In genomic region chr7:149874644-149875028, GRCh38 we compare ENCODE assay signal across 8 cellular contexts. TPM values are rescaled to one million over a fixed set of nuclear protein-coding genes. Genes with fewer than 3 reads are reported as not detected.
DNase-seq lines count a peak whose midpoint lies in the region; ATAC-seq, FAIRE-seq and TF ChIP-seq lines count a peak whose summit lies in the region.

No MANE protein-coding gene starts in this region.

- H2AK5ac ChIP-seq in H1 (ENCODE audit: low read depth, low read length) = no peak overlapping the region

- H3K4me2 ChIP-seq in DND-41 (ENCODE audit: insufficient read depth, low read length) = peak overlapping the region; percentile 96
- peak overlapping the region; percentile 97 for H3K4me2 ChIP-seq in MM.1S (ENCODE audit: low read depth, low read length)
- peak overlapping the region; percentile 62 to 79 for H3K4me2 ChIP-seq in H1 (ENCODE audit: insufficient read depth in 1 of 2, low read depth in 2 of 2, low read length in 2 of 2)

- peaks cover 8% of the 10 kb centered on the region for H4K20me1 ChIP-seq in DND-41 (ENCODE audit: insufficient read depth, low read length)
- H4K20me1 ChIP-seq in MM.1S (ENCODE audit: insufficient read depth, low read length) = no peaks in the 10 kb centered on the region
- H4K20me1 ChIP-seq in H1 (replicated peaks in 1 of 2; ENCODE audit: control insufficient read depth in 1 of 2, insufficient read depth in 2 of 2, low read length in 2 of 2) = no peaks in the 10 kb centered on the region

- H2BK15ac ChIP-seq in H1 (ENCODE audit: low read length) = no peak overlapping the region

- H2BK20ac ChIP-seq in H1 (ENCODE audit: low read length) = no peak overlapping the region

- peak overlapping the region; percentile 96; the same call in 1 of the 2 replicates for H2AFZ ChIP-seq in DND-41 (ENCODE audit: low read depth, low read length)
- H2AFZ ChIP-seq in MM.1S (ENCODE audit: low read length) = peak overlapping the region; percentile 97
- H2AFZ ChIP-seq in H1 (ENCODE audit: low read length) = no peak overlapping the region

- DNase-seq in DND-41 = no peak
- no peak for DNase-seq in MM.1S
- no peak for DNase-seq in H1 (ENCODE audit: low read depth in 1 of 2, low spot score in 2 of 2)
- DNase-seq in pons (ENCODE audit: low spot score) = peak; percentile 58
- no peak for DNase-seq in NCI-H524 treated with DMSO at 0.1 percent for 48 hours (lab: John Stamatoyannopoulos, UW)
- no peak for DNase-seq in NAMALWA (ENCODE audit: low spot score)
- no peak for DNase-seq in T-helper 9 cell
- DNase-seq in NCI-H69 (lab: John Stamatoyannopoulos, UW) = no peak

- CTCF ChIA-PET in H1 (lab: Charles Lee; ENCODE audit: partially characterized antibody) = interaction anchor here (1.2 to 1.9 kb wide), 4 partner anchors 9 to 14 kb away, joined by 3 to 10 read pairs (median 4); no protein-coding TSS in a partner anchor

- H3K9me3 ChIP-seq in DND-41 (ENCODE audit: insufficient read depth, low read length, severe bottlenecking) (no peaks in the 10 kb centered on the region), MM.1S (replicated peaks; ENCODE audit: insufficient read depth, low read length) (no peaks in the 10 kb centered on the region), H1 (ENCODE audit: insufficient read depth in 2 of 2, low read depth in 1 of 2, low read length in 1 of 2) (no peaks in the 10 kb centered on the region)

- H3K27ac ChIP-seq in DND-41 (ENCODE audit: low read length) = peak overlapping the region; percentile 62
- H3K27ac ChIP-seq in MM.1S (ENCODE audit: low read length) = peak overlapping the region; percentile 85; the same call in 1 of the 2 replicates
- H3K27ac ChIP-seq in H1 (ENCODE audit: low read depth, low read length) = no peak overlapping the region

- H3K23ac ChIP-seq in H1 (ENCODE audit: insufficient read length) = no peak overlapping the region

- no peak for FAIRE-seq in H1 (lab: Jason Lieb, UNC)

- WGBS in H1 (ENCODE audit: extremely low coverage in 1 of 2, insufficient coverage in 1 of 2, insufficient read length in 1 of 2, insufficient replicate concordance in 2 of 2, low coverage in 1 of 2, low lambda C conversion rate in 2 of 2, missing lambda C conversion rate in 1 of 2), 2 experiments = 80% methylated on average over 8 of the region's 8 CpGs; no CpG with 5 or more reads in 1 of the 2 experiments

- H3K4me1 ChIP-seq in DND-41 (ENCODE audit: insufficient read depth, low read length) = peaks cover 56% of the 10 kb centered on the region
- peaks cover 25% of the 10 kb centered on the region for H3K4me1 ChIP-seq in MM.1S (ENCODE audit: low read length)
- peaks cover 0 to 12% (median 4%) of the 10 kb centered on the region in 4 experiments; a peak in 4 of 7 replicates for H3K4me1 ChIP-seq in H1 (replicated peaks in 1 of 4; ENCODE audit: control insufficient read depth in 3 of 4, insufficient read depth in 4 of 4, low read length in 3 of 4)

- H3K14ac ChIP-seq in H1 (ENCODE audit: insufficient read length) = no peak overlapping the region

- no peak overlapping the region for H4K8ac ChIP-seq in H1 (ENCODE audit: extremely low read depth, insufficient read depth, low read length)

- POLR2A ChIA-PET in H1 (lab: Charles Lee; ENCODE audit: partially characterized antibody) = interaction anchor here (0.9 to 1.5 kb wide), 3 partner anchors 7 to 14 kb away, joined by 4 to 5 read pairs (median 5); no protein-coding TSS in a partner anchor

- H3K56ac ChIP-seq in H1 (replicated peaks; ENCODE audit: insufficient read length, low read depth, low read length) = no peak overlapping the region

- no peak for ATAC-seq in DND-41 (ENCODE audit: insufficient read depth, low read depth)

- TF ChIP-seq EP300 in H1 (IDR thresholded peaks at IDR 0.05; ENCODE audit: borderline replicate concordance in 1 of 2, low read depth in 2 of 2, low read length in 2 of 2) = no peak

- H4K91ac ChIP-seq in H1 (replicated peaks; ENCODE audit: insufficient read length, low read length) = no peak overlapping the region

- H3K79me2 ChIP-seq in DND-41 (ENCODE audit: insufficient read depth, low read length) = peaks cover 28% of the 10 kb centered on the region
- H3K79me2 ChIP-seq in MM.1S (ENCODE audit: low read length) = peaks cover 16% of the 10 kb centered on the region
- no peaks in the 10 kb centered on the region for H3K79me2 ChIP-seq in H1 (ENCODE audit: control insufficient read depth in 1 of 2, insufficient read depth in 2 of 2, low read length in 2 of 2)

- H3K36me3 ChIP-seq in DND-41 (ENCODE audit: insufficient read depth, low read length) = peaks cover 31% of the 10 kb centered on the region
- H3K36me3 ChIP-seq in MM.1S (replicated peaks; ENCODE audit: insufficient read depth, low read length) = no peaks in the 10 kb centered on the region
- H3K36me3 ChIP-seq in H1 (ENCODE audit: control insufficient read depth in 2 of 4, insufficient read depth in 4 of 4, low read length in 3 of 4) = peaks cover 0 to 3% (median 0%) of the 10 kb centered on the region in 4 experiments; a peak in 1 of 8 replicates

- TF ChIP-seq CTCF in DND-41 (IDR thresholded peaks at IDR 0.05; ENCODE audit: borderline replicate concordance, extremely low read depth, low read length, poor library complexity, severe bottlenecking) (no peak), MM.1S (IDR thresholded peaks at IDR 0.05; ENCODE audit: low read length) (no peak), H1 (IDR thresholded peaks at IDR 0.05; ENCODE audit: control extremely low read depth in 1 of 3, insufficient read depth in 1 of 3, low read depth in 1 of 3, low read length in 3 of 3) (no peak)

- H3K9ac ChIP-seq in DND-41 (ENCODE audit: low read depth, low read length) (peak overlapping the region; percentile 83), MM.1S (ENCODE audit: low read length) (peak overlapping the region; percentile 81; the same call in 1 of the 2 replicates), H1 (replicated peaks in 1 of 4; ENCODE audit: extremely low read depth in 1 of 4, low read depth in 3 of 4, low read length in 3 of 4) (no peak overlapping the region)

- no peaks in the 10 kb centered on the region for H3K79me1 ChIP-seq in H1 (ENCODE audit: low read depth, low read length)

- H2BK120ac ChIP-seq in H1 (replicated peaks; ENCODE audit: low read depth, low read length) = no peak overlapping the region

- H3K9me2 ChIP-seq in MM.1S (replicated peaks; ENCODE audit: insufficient read depth, low read length) = no peaks in the 10 kb centered on the region

- no peak overlapping the region for H3K18ac ChIP-seq in H1 (ENCODE audit: extremely low read depth, low read length)

- H2BK12ac ChIP-seq in H1 (ENCODE audit: low read depth, low read length) = 0 out of 2 replicates have a peak overlapping the region, but pooled peaks have one; percentile 2

- H3K4me3 ChIP-seq in DND-41 (ENCODE audit: low read depth in 1 of 2, low read length in 2 of 2) (peak overlapping the region; percentile 67 to 79), MM.1S (ENCODE audit: low read length) (peak overlapping the region; percentile 90), H1 (ENCODE audit: extremely low read depth in 1 of 4, insufficient read depth in 2 of 4, low read depth in 3 of 4, low read length in 4 of 4) (peak overlapping the region in 3 of 4 experiments; percentile 48 to 71 (median 61); a peak in 4 of 8 replicates)

- H3K27me3 ChIP-seq in DND-41 (ENCODE audit: insufficient read depth, low read length, poor library complexity) (no peaks in the 10 kb centered on the region), MM.1S (replicated peaks; ENCODE audit: insufficient read depth, low read length) (no peaks in the 10 kb centered on the region), H1 (replicated peaks in 1 of 4; ENCODE audit: control insufficient read depth in 3 of 4, extremely low read depth in 1 of 4, insufficient read depth in 3 of 4, low read length in 3 of 4) (peaks cover 0 to 22% (median 14%) of the 10 kb centered on the region in 4 experiments; a peak in 6 of 7 replicates)

- no peak overlapping the region for H2BK5ac ChIP-seq in H1 (ENCODE audit: low read depth, low read length)

- no peak overlapping the region for H3K4ac ChIP-seq in H1 (replicated peaks; ENCODE audit: insufficient read length, low read depth, low read length)

- peaks cover 11% of the 10 kb centered on the region; the same call in 1 of the 2 replicates for H3K23me2 ChIP-seq in H1 (ENCODE audit: low read depth, low read length)

- no peak overlapping the region for H4K5ac ChIP-seq in H1 (ENCODE audit: insufficient read length, low read depth, low read length)

- TF ChIP-seq RAD21 in H1 (IDR thresholded peaks at IDR 0.05 in 1 of 2, conservative IDR thresholded peaks at IDR 0.05 in 1 of 2; ENCODE audit: low read depth in 2 of 2, low read length in 2 of 2) = no peak

- no peak for TF ChIP-seq POLR2A in H1 (IDR thresholded peaks at IDR 0.05; ENCODE audit: control extremely low read depth in 1 of 2, low read depth in 2 of 2, low read length in 2 of 2)

- H3F3A ChIP-seq in MM.1S (ENCODE audit: insufficient read depth, low read length) = peaks cover 9% of the 10 kb centered on the region; the same call in 1 of the 2 replicates

TF ChIP-seq in H1, 55 proteins besides CTCF, POLR2A, EP300 and RAD21 (continues in another document):
- no peak for TF ChIP-seq BCL11A (IDR thresholded peaks at IDR 0.05; ENCODE audit: low read depth in 2 of 2, low read length in 2 of 2)
- TF ChIP-seq POLR2AphosphoS5 (IDR thresholded peaks at IDR 0.05; ENCODE audit: low read depth, low read length) = no peak

RNA-seq across cellular contexts. Expression of gene ATP6V0E2, which starts 0.9 kb away (rescaled TPM):
- total RNA-seq in H1 (2021; fragmentation: NEBNext Ultra II Directional; extraction: Animal tissue kit (Norgen Biotek cat#: 25700)) = 26.1 and 30.7 TPM in 2 replicates
- 47.9 and 75.1 TPM in 2 replicates for polyA plus RNA-seq in H1 (2011; rRNA removed)
- 28.2 TPM for polyA plus RNA-seq in H1 (2011; cell fraction: cytosol; rRNA removed)
- polyA plus RNA-seq in H1 (2011; cell fraction: nucleus; rRNA removed) = 25.4 TPM
- 22.2 to 32.2 TPM (median 29.6 TPM) in 4 replicates for polyA plus RNA-seq in H1 (2012, experiment 1 of 2)
- 34.8 TPM for polyA plus RNA-seq in H1 (2012, experiment 2 of 2)
- polyA plus RNA-seq in H1 (2013, experiment 1 of 2) = 22.2 TPM
- polyA plus RNA-seq in H1 (2013, experiment 2 of 2) = 25.2 TPM
- polyA minus RNA-seq in H1 (2011; rRNA and poly(A)+ RNA removed) = 8.1 and 10.5 TPM in 2 replicates
- polyA minus RNA-seq in H1 (2011; cell fraction: cytosol; rRNA and poly(A)+ RNA removed) = 13.7 TPM
- polyA minus RNA-seq in H1 (2011; cell fraction: nucleus; rRNA and poly(A)+ RNA removed) = 9.2 TPM

RNA-seq across cellular contexts. Expression of gene ZNF862, which starts 36.5 kb away (rescaled TPM):
- total RNA-seq in H1 (2021; fragmentation: NEBNext Ultra II Directional; extraction: Animal tissue kit (Norgen Biotek cat#: 25700)) = 2.5 and 3.9 TPM in 2 replicates
- polyA plus RNA-seq in H1 (2011; rRNA removed) = 1.8 and 2.8 TPM in 2 replicates
- 2.4 TPM for polyA plus RNA-seq in H1 (2011; cell fraction: cytosol; rRNA removed)
- 9.0 TPM for polyA plus RNA-seq in H1 (2011; cell fraction: nucleus; rRNA removed)
- polyA plus RNA-seq in H1 (2012, experiment 1 of 2) = 1.8 to 3.1 TPM (median 2.4 TPM) in 4 replicates
- polyA plus RNA-seq in H1 (2012, experiment 2 of 2) = 0.62 TPM
- 1.1 TPM for polyA plus RNA-seq in H1 (2013, experiment 1 of 2)
- 1.2 TPM for polyA plus RNA-seq in H1 (2013, experiment 2 of 2)
- 4.0 and 5.4 TPM in 2 replicates for polyA minus RNA-seq in H1 (2011; rRNA and poly(A)+ RNA removed)
- 1.5 TPM for polyA minus RNA-seq in H1 (2011; cell fraction: cytosol; rRNA and poly(A)+ RNA removed)
- 8.9 TPM for polyA minus RNA-seq in H1 (2011; cell fraction: nucleus; rRNA and poly(A)+ RNA removed)

Comparison
In these comparisons a context has a peak if more than half of its experiments do, and no peak if none do; other contexts are left out.
1. H3K9ac ChIP-seq: peak in DND-41 (single experiment) and MM.1S (single experiment); none in H1 (0 of 4).
2. Peak in every context shown above with its lines, with median percentiles within 50 percentile points of each other: H3K4me2 ChIP-seq and H3K4me3 ChIP-seq.